ENCODE assay signal across 6 cellular contexts in genomic region chr6:82680192-82680591, GRCh38.
"Had no signal": no experiment of that assay in that cellular context is flagged by ENCODE, and none has a peak within 500 bp of the region (broad histone marks: within the 10 kb centered on the region; RNA-seq: fewer than 3 reads in every experiment).

No MANE protein-coding gene starts in this region.

- H3K27me3 Mint-ChIP-seq: IgD-negative memory B cell had no signal

- H3K4me1 Mint-ChIP-seq: H9, IgD-negative memory B cell had no signal

- DNase-seq: GOT3, H9, HCEC 1CT, KBM-7 had no signal

- H3K4me3 Mint-ChIP-seq: H9, IgD-negative memory B cell had no signal

- FAIRE-seq: HTR-8/SVneo had no signal

- H3K27ac Mint-ChIP-seq: H9, IgD-negative memory B cell had no signal
